In genomic region chr10:105807930-105808587, GRCh38 we compare ENCODE assay signal across 20 cellular contexts.
DNase-seq lines count a peak whose midpoint lies in the region; ATAC-seq, FAIRE-seq and TF ChIP-seq lines count a peak whose summit lies in the region.
"Had no signal": no experiment of that assay in that cellular context is flagged by ENCODE, and none has a peak within 500 bp of the region (broad histone marks: within the 10 kb centered on the region; RNA-seq: fewer than 3 reads in every experiment).

No MANE protein-coding gene starts in this region.

- TF ChIP-seq CTCF in GM12865 (IDR thresholded peaks at IDR 0.05; ENCODE audit: insufficient read depth, low read depth, low read length, missing control alignments) (no peak), GM12878 (IDR thresholded peaks at IDR 0.05 in 2 of 3, conservative IDR thresholded peaks at IDR 0.05 in 1 of 3; ENCODE audit: control insufficient read depth in 2 of 3, extremely low read depth in 1 of 3, insufficient read depth in 1 of 3, low read depth in 3 of 3, low read length in 3 of 3) (no peak), H9 (conservative IDR thresholded peaks at IDR 0.05) (no peak)

- H2BK12ac ChIP-seq in H9 (ENCODE audit: insufficient read length, low read depth, low read length): no peak overlapping the region

- no peaks in the 10 kb centered on the region for H3K9me2 ChIP-seq in Karpas-422 (replicated peaks; ENCODE audit: insufficient read depth, low read length)

- no peak for TF ChIP-seq RAD21 in GM12878 (IDR thresholded peaks at IDR 0.05; ENCODE audit: insufficient read depth, low read depth, low read length)

- no peak overlapping the region for H2BK120ac ChIP-seq in H9 (ENCODE audit: low read depth, low read length, poor library complexity, severe bottlenecking)

- H4K8ac ChIP-seq in H9 (replicated peaks; ENCODE audit: insufficient read length, low read depth, low read length): no peak overlapping the region

- peaks cover 7% of the 10 kb centered on the region for H3K27me3 Mint-ChIP-seq in H9 (ENCODE audit: low read depth)

- H3K4me1 ChIP-seq in Karpas-422 (ENCODE audit: low read length) (no peaks in the 10 kb centered on the region), GM12878 (ENCODE audit: control insufficient read depth, insufficient read depth, low read length) (no peaks in the 10 kb centered on the region), H9 (ENCODE audit: insufficient read depth, low read length) (no peaks in the 10 kb centered on the region)
- H3K4me1 ChIP-seq: A549, Peyer's patch had no signal

- H3K36me3 ChIP-seq in Karpas-422 (ENCODE audit: insufficient read depth, low read length) (no peaks in the 10 kb centered on the region), GM12878 (ENCODE audit: control insufficient read depth in 2 of 2, insufficient read depth in 2 of 2, low read length in 1 of 2) (no peaks in the 10 kb centered on the region)
- H3K36me3 ChIP-seq: BLaER1 treated with 17β-estradiol and CSF1 and Interleukin-3, amounts not matched to agents 10 nM and 100 nM; Peyer's patch had no signal

- H3K9me3 ChIP-seq in Karpas-422 (ENCODE audit: low read length): peaks cover 11% of the 10 kb centered on the region
- H3K9me3 ChIP-seq in GM12878 (replicated peaks; ENCODE audit: control insufficient read depth, insufficient read depth, low read length): no peaks in the 10 kb centered on the region
- H3K9me3 ChIP-seq in H9 (ENCODE audit: control insufficient read depth, low read depth, low read length): no peaks in the 10 kb centered on the region
- H3K9me3 ChIP-seq: A549; BLaER1 treated with 17β-estradiol and CSF1 and Interleukin-3, amounts not matched to agents 10 nM and 100 nM; Peyer's patch had no signal

- no peak overlapping the region for H2BK5ac ChIP-seq in H9 (ENCODE audit: insufficient read length, low read length)

- CTCF ChIA-PET in GM12878 (lab: Yijun Ruan, JAX): interaction anchor here (0.8 to 0.9 kb wide), 2 partner anchors 19 to 166 kb away, joined by 3 read pairs; no protein-coding TSS in a partner anchor

- H3K4me3 Mint-ChIP-seq in H9: no peak overlapping the region
- H3K4me3 Mint-ChIP-seq: T-helper 1 cell treated with Interleukin-12 subunit alpha and Interleukin-12 subunit beta and Interleukin-4 antibody, amounts not matched to agents 30 μg/mL and 1 μg/mL, for 36 hours had no signal

- DNase-seq in GM12865 (ENCODE audit: low read depth) (peak; percentile 24), Karpas-422 (no peak), NOMO-1 treated with DMSO at 0.1 percent for 48 hours (lab: John Stamatoyannopoulos, UW; ENCODE audit: unreplicated experiment) (peak; percentile 89), GM12878 (ENCODE audit: low read depth, low spot score) (no peak), H9 (no peak), T1000 (lab: John Stamatoyannopoulos, UW) (no peak), superior temporal gyrus (ENCODE audit: extremely low spot score) (no peak), left cardiac atrium (no peak)
- DNase-seq: EL; GM23248; KBM-7; NCI-H187 treated with DMSO at 0.1 percent for 48 hours; NCI-H69; NK-92 treated with Interleukin-12 subunit alpha and Interleukin-12 subunit beta, amount 100 ng/mL, for 24 hours; Peyer's patch; SHP77 had no signal

- H3K79me2 ChIP-seq in Karpas-422 (ENCODE audit: low read length) (no peaks in the 10 kb centered on the region), GM12878 (ENCODE audit: control insufficient read depth, insufficient read depth, low read length) (no peaks in the 10 kb centered on the region), H9 (ENCODE audit: insufficient read depth, low read length) (no peaks in the 10 kb centered on the region)

- H3K79me1 ChIP-seq in H9 (ENCODE audit: insufficient read depth, low read depth, low read length, poor library complexity, severe bottlenecking): no peaks in the 10 kb centered on the region

- H2AK5ac ChIP-seq in H9 (ENCODE audit: insufficient read length, low read length): no peak overlapping the region

- H3T11ph ChIP-seq in H9 (ENCODE audit: low read length): no peak overlapping the region

- no peak for TF ChIP-seq EP300 in GM12878 (IDR thresholded peaks at IDR 0.05; ENCODE audit: borderline replicate concordance in 1 of 2, control insufficient read depth in 1 of 2, low read depth in 2 of 2, low read length in 2 of 2)

- no peak overlapping the region for H4K5ac ChIP-seq in H9 (ENCODE audit: insufficient read length, low read depth, low read length)

- no peak overlapping the region for H2BK15ac ChIP-seq in H9 (ENCODE audit: low read depth, low read length)

- BruUV-seq in GM12878 (replicated peaks; lab: Mats Ljungman, UMichigan): no TSS peak

- H4K20me1 ChIP-seq in Karpas-422 (ENCODE audit: insufficient read depth, low read depth, low read length) (no peaks in the 10 kb centered on the region), GM12878 (ENCODE audit: control insufficient read depth, insufficient read depth) (no peaks in the 10 kb centered on the region), H9 (ENCODE audit: control insufficient read depth, insufficient read depth, insufficient read length) (no peaks in the 10 kb centered on the region)
- H4K20me1 ChIP-seq: BLaER1 treated with 17β-estradiol and CSF1 and Interleukin-3, amounts not matched to agents 10 nM and 100 nM had no signal

- H3K9ac ChIP-seq in Karpas-422 (ENCODE audit: low read length) (no peak overlapping the region), GM12878 (ENCODE audit: control insufficient read depth, insufficient read depth, low read length) (no peak overlapping the region), H9 (ENCODE audit: extremely low read depth, insufficient read length, low read length) (no peak overlapping the region)
- H3K9ac ChIP-seq: BLaER1 treated with 17β-estradiol and CSF1 and Interleukin-3, amounts not matched to agents 10 nM and 100 nM; GM23248 had no signal

- no peak overlapping the region for H3K23ac ChIP-seq in H9 (ENCODE audit: insufficient read length, low read depth, low read length)

- in situ Hi-C loops in GM12878 (cut with MboI): no loop called here

- FAIRE-seq in GM12878 (lab: Jason Lieb, UNC): no peak
- FAIRE-seq: A549 had no signal

- H3K18ac ChIP-seq in H9 (ENCODE audit: insufficient read length, low read depth, low read length): no peak overlapping the region

- H3K36me3 Mint-ChIP-seq in H9 (ENCODE audit: insufficient read depth in 1 of 3, low read depth in 3 of 3): no peaks in the 10 kb centered on the region

- RAD21 ChIA-PET in GM12878 (lab: Charles Lee; ENCODE audit: unreplicated experiment): interaction anchor here (1.5 kb wide), 1 partner anchor 19 kb away, joined by 5 read pairs; no protein-coding TSS in a partner anchor

- H2AFZ ChIP-seq in Karpas-422 (ENCODE audit: low read length) (0 out of 2 replicates have a peak overlapping the region, but pooled peaks have one; percentile 67), GM12878 (ENCODE audit: control insufficient read depth, low read depth, low read length) (no peak overlapping the region), H9 (ENCODE audit: low read length) (no peak overlapping the region)
- H2AFZ ChIP-seq: GM23248 had no signal

- peak; percentile 71 for ATAC-seq in GM12878
- no peak for ATAC-seq in left cardiac atrium
- ATAC-seq: A549, SK-N-SH treated with all-trans-retinoic acid at 6 μM for 48 hours had no signal

- H3K4me3 ChIP-seq in GM12865 (ENCODE audit: low read depth, low read length) (no peak overlapping the region; the same call in 1 of the 2 replicates), Karpas-422 (ENCODE audit: low read length) (no peak overlapping the region), GM12878 (no peak overlapping the region)
- H3K4me3 ChIP-seq: A549, GM23248, Peyer's patch had no signal

- H3K27ac Mint-ChIP-seq in H9: no peak overlapping the region
- H3K27ac Mint-ChIP-seq: T-helper 1 cell treated with Interleukin-12 subunit alpha and Interleukin-12 subunit beta and Interleukin-4 antibody, amounts not matched to agents 30 μg/mL and 1 μg/mL, for 36 hours had no signal

- intact Hi-C loops in GM12878 (cut with micrococcal nuclease; ENCODE audit: unreplicated experiment): no loop called here
- intact Hi-C loops in left cardiac atrium (cut with DNase I): no loop called here

- WGBS in GM12878 (ENCODE audit: insufficient coverage, insufficient replicate concordance, low lambda C conversion rate, missing lambda C conversion rate): 48% methylated on average over 8 of the region's 8 CpGs
- WGBS in H9 (ENCODE audit: extremely low coverage, insufficient read length, low lambda C conversion rate): no CpG with 5 or more reads among the region's 8 CpGs

- H3K4me1 Mint-ChIP-seq in H9: peaks cover 7 to 11% of the 10 kb centered on the region in 2 experiments; a peak in 2 of 4 replicates

- no peak overlapping the region for H2BK20ac ChIP-seq in H9 (ENCODE audit: low read depth, low read length, poor library complexity, severe bottlenecking)

- SMC1A ChIA-PET in GM12878 (lab: Charles Lee; ENCODE audit: uncharacterized antibody, unreplicated experiment): interaction anchor here (1.3 kb wide), 2 partner anchors 20 to 35 kb away, joined by 3 to 4 read pairs; no protein-coding TSS in a partner anchor

- H3K27ac ChIP-seq in Karpas-422 (ENCODE audit: low read length) (no peak overlapping the region), GM12878 (ENCODE audit: control insufficient read depth, insufficient read depth) (no peak overlapping the region), H9 (ENCODE audit: insufficient read length, low read depth, low read length) (no peak overlapping the region)
- H3K27ac ChIP-seq: A549, GM23248, Peyer's patch had no signal

- no peak overlapping the region for H4K91ac ChIP-seq in H9 (ENCODE audit: insufficient read length, low read depth, low read length)

- H3K4me2 ChIP-seq in Karpas-422 (ENCODE audit: low read depth, low read length, poor library complexity, severe bottlenecking): peak overlapping the region; percentile 11
- H3K4me2 ChIP-seq in GM12878 (ENCODE audit: control insufficient read depth, insufficient read depth): no peak overlapping the region
- H3K4me2 ChIP-seq in H9 (ENCODE audit: insufficient read depth, insufficient read length, low read length): no peak overlapping the region
- H3K4me2 ChIP-seq: A549 had no signal

- H3K14ac ChIP-seq in H9 (ENCODE audit: insufficient read depth, low read length): no peak overlapping the region

- POLR2A ChIA-PET in GM12878 (lab: Charles Lee): interaction anchor here (1.0 kb wide), 1 partner anchor 37 kb away, joined by 3 read pairs; no protein-coding TSS in a partner anchor

- H3K23me2 ChIP-seq in H9 (ENCODE audit: insufficient read length, low read depth, low read length, poor library complexity, severe bottlenecking): no peaks in the 10 kb centered on the region

- H3K56ac ChIP-seq in H9 (ENCODE audit: insufficient read length, low read depth, low read length): no peak overlapping the region

- peaks cover 0 to 2% of the 10 kb centered on the region in 2 experiments; a peak in 1 of 5 replicates for H3K9me3 Mint-ChIP-seq in H9

- no peak for TF ChIP-seq POLR2A in GM12878 (IDR thresholded peaks at IDR 0.05; ENCODE audit: low read depth, low read length)

- no peak overlapping the region for H3K4ac ChIP-seq in H9 (ENCODE audit: low read depth, low read length)

- no peaks in the 10 kb centered on the region for H3K27me3 ChIP-seq in Karpas-422 (ENCODE audit: low read length)
- no peaks in the 10 kb centered on the region for H3K27me3 ChIP-seq in GM12878 (replicated peaks in 1 of 2; ENCODE audit: control insufficient read depth in 2 of 2, insufficient read depth in 2 of 2, low read length in 1 of 2)
- no peaks in the 10 kb centered on the region for H3K27me3 ChIP-seq in H9 (ENCODE audit: insufficient read depth, low read length)
- H3K27me3 ChIP-seq: BLaER1 treated with 17β-estradiol and CSF1 and Interleukin-3, amounts not matched to agents 10 nM and 100 nM; Peyer's patch had no signal

Comparison
In these comparisons a context has a peak if more than half of its experiments do, and no peak if none do; other contexts are left out.
1. DNase-seq: peak in GM12865 (single experiment) and NOMO-1 treated with DMSO at 0.1 percent for 48 hours (single experiment); none in Karpas-422 (single experiment), GM12878 (single experiment), H9 (single experiment), T1000 (single experiment), superior temporal gyrus (single experiment) and left cardiac atrium (single experiment).